In genomic region chr3:49661281-49661680, GRCh38 we compare ENCODE assay signal across 22 cellular contexts. TPM values are rescaled to one million over a fixed set of nuclear protein-coding genes. Genes with fewer than 3 reads are reported as not detected.
DNase-seq lines count a peak whose midpoint lies in the region; ATAC-seq and TF ChIP-seq lines count a peak whose summit lies in the region.
"Had no signal": no experiment of that assay in that cellular context is flagged by ENCODE, and none has a peak within 500 bp of the region (broad histone marks: within the 10 kb centered on the region; RNA-seq: fewer than 3 reads in every experiment).

No MANE protein-coding gene starts in this region.

- ATAC-seq in GM19455 (IDR thresholded peaks at IDR 0.05; ENCODE audit: unreplicated experiment), result no peak
- ATAC-seq in HG02571 (IDR thresholded peaks at IDR 0.05; ENCODE audit: unreplicated experiment), result no peak
- ATAC-seq: CD8-positive, alpha-beta T cell; T-helper 17 cell had no signal

- no peak overlapping the region for H2BK120ac ChIP-seq in neuronal stem cell (ENCODE audit: low read depth, low read length)

- DNase-seq in ELR (ENCODE audit: low read depth) (peak; percentile 26), PC-9 (peak; percentile 37 to 38), astrocyte of the hippocampus (ENCODE audit: low read depth, low spot score) (peak; percentile 33), neuronal stem cell (ENCODE audit: low spot score) (no peak), esophagus muscularis mucosa (ENCODE audit: extremely low spot score) (no peak), DMS 273 treated with DMSO at 0.1 percent for 48 hours (lab: John Stamatoyannopoulos, UW) (no peak)
- DNase-seq: CD8-positive, alpha-beta T cell; DND-41; GF-D8; H7; IMR-90; Karpas-422; NCI-H1092 treated with DMSO at 0.1 percent for 48 hours; NCI-H2081; NCI-H510A; NCI-H774; OCI-M1; T-helper 17 cell had no signal

- H3K79me1 ChIP-seq in neuronal stem cell (ENCODE audit: low read depth, low read length), result no peaks in the 10 kb centered on the region

- no TSS peak for BruUV-seq in PC-9 (replicated peaks; lab: Mats Ljungman, UMichigan)

- H3K9me3 ChIP-seq in PC-9 (ENCODE audit: insufficient read depth, low read depth), result no peaks in the 10 kb centered on the region
- no peaks in the 10 kb centered on the region for H3K9me3 ChIP-seq in neuronal stem cell (replicated peaks in 1 of 2; ENCODE audit: control insufficient read depth in 2 of 2, insufficient read depth in 1 of 2, low read depth in 1 of 2, low read length in 2 of 2)
- H3K9me3 ChIP-seq in esophagus muscularis mucosa, result no peaks in the 10 kb centered on the region

- H3K79me2 ChIP-seq in PC-9 (ENCODE audit: low read depth), result no peaks in the 10 kb centered on the region

- H2BK15ac ChIP-seq in neuronal stem cell (ENCODE audit: low read length), result peak overlapping the region; percentile 31

- H4K8ac ChIP-seq in neuronal stem cell (ENCODE audit: low read depth, low read length), result no peak overlapping the region

- no CpG with 5 or more reads among the region's 14 CpGs for WGBS in neuronal stem cell (ENCODE audit: extremely low coverage in 2 of 2, insufficient read length in 2 of 2, insufficient replicate concordance in 1 of 2), 2 donors
- 82% methylated on average over 13 of the region's 14 CpGs for WGBS in esophagus muscularis mucosa

- H3K4me1 ChIP-seq in PC-9 (replicated peaks; ENCODE audit: insufficient read depth) (no peaks in the 10 kb centered on the region), neuronal stem cell (ENCODE audit: control insufficient read depth in 2 of 2, insufficient read depth in 1 of 2, low read depth in 1 of 2, low read length in 2 of 2) (no peaks in the 10 kb centered on the region), esophagus muscularis mucosa (peaks cover 0 to 7% (median 6%) of the 10 kb centered on the region in 4 donors)

- H3K9me2 ChIP-seq in PC-9 (ENCODE audit: insufficient read depth), result no peaks in the 10 kb centered on the region

- no peak overlapping the region for H3K4me3 ChIP-seq in PC-9
- H3K4me3 ChIP-seq in neuronal stem cell (ENCODE audit: low read length in 2 of 2), result no peak overlapping the region
- H3K4me3 ChIP-seq in esophagus muscularis mucosa, result no peak overlapping the region
- H3K4me3 ChIP-seq: BLaER1 treated with 17β-estradiol and CSF1 and Interleukin-3, amounts not matched to agents 10 nM and 100 nM had no signal

- H2AK5ac ChIP-seq in neuronal stem cell (ENCODE audit: low read depth, low read length), result no peak overlapping the region

- H3K27ac ChIP-seq in PC-9 (no peak overlapping the region), neuronal stem cell (replicated peaks; ENCODE audit: low read length) (no peak overlapping the region), esophagus muscularis mucosa (replicated peaks in 1 of 4) (no peak overlapping the region)

- H3K4me2 ChIP-seq in PC-9, result no peak overlapping the region
- H3K4me2 ChIP-seq in neuronal stem cell (ENCODE audit: insufficient read depth, low read length, poor library complexity, severe bottlenecking), result no peak overlapping the region

- H3K27me3 ChIP-seq in PC-9 (ENCODE audit: insufficient read depth, low read depth) (no peaks in the 10 kb centered on the region), neuronal stem cell (ENCODE audit: control insufficient read depth in 3 of 3, insufficient read depth in 3 of 3, low read depth in 1 of 3, low read length in 3 of 3) (no peaks in the 10 kb centered on the region), esophagus muscularis mucosa (peaks cover 0 to 59% (median 0%) of the 10 kb centered on the region in 4 donors)
- H3K27me3 ChIP-seq: BLaER1 treated with 17β-estradiol and CSF1 and Interleukin-3, amounts not matched to agents 10 nM and 100 nM had no signal

- POLR2A ChIA-PET in PC-9 (lab: Charles Lee; ENCODE audit: unreplicated experiment), result no interaction called here

- H2AFZ ChIP-seq in PC-9 (no peak overlapping the region), neuronal stem cell (ENCODE audit: low read length) (no peak overlapping the region)

- no peak overlapping the region for H4K91ac ChIP-seq in neuronal stem cell (ENCODE audit: low read depth, low read length, poor library complexity)

- H3K9ac ChIP-seq in neuronal stem cell (ENCODE audit: low read depth, low read length, poor library complexity), result no peak overlapping the region
- H3K9ac ChIP-seq: BLaER1 treated with 17β-estradiol and CSF1 and Interleukin-3, amounts not matched to agents 10 nM and 100 nM had no signal

- intact Hi-C loops in PC-9 (cut with micrococcal nuclease; ENCODE audit: unreplicated experiment), result no loop called here
- intact Hi-C loops in esophagus muscularis mucosa (cut with DNase I), result no loop called here

- H3K4ac ChIP-seq in neuronal stem cell (ENCODE audit: low read length), result no peak overlapping the region

- no peak overlapping the region for H3K18ac ChIP-seq in neuronal stem cell (ENCODE audit: low read length)

- no peak for TF ChIP-seq POLR2A in esophagus muscularis mucosa (IDR thresholded peaks at IDR 0.05; ENCODE audit: low read depth)

- CTCF ChIA-PET in PC-9 (lab: Charles Lee), result no interaction called here

- H2BK5ac ChIP-seq in neuronal stem cell (ENCODE audit: low read length), result peak overlapping the region; percentile 46

- no peak overlapping the region for H2BK12ac ChIP-seq in neuronal stem cell (ENCODE audit: low read length)

- TF ChIP-seq CTCF in PC-9 (conservative IDR thresholded peaks at IDR 0.05) (no peak), esophagus muscularis mucosa (IDR thresholded peaks at IDR 0.05) (no peak)

- peak overlapping the region; percentile 3 for H3K23ac ChIP-seq in neuronal stem cell (ENCODE audit: low read depth, low read length, poor library complexity)

- H3F3A ChIP-seq in PC-9 (ENCODE audit: insufficient read depth, low read depth), result no peaks in the 10 kb centered on the region

- no peak for TF ChIP-seq EP300 in esophagus muscularis mucosa (IDR thresholded peaks at IDR 0.05)

- H3K36me3 ChIP-seq in PC-9 (ENCODE audit: low read depth) (no peaks in the 10 kb centered on the region), neuronal stem cell (replicated peaks in 1 of 2; ENCODE audit: control insufficient read depth in 2 of 2, insufficient read depth in 2 of 2, low read length in 2 of 2) (no peaks in the 10 kb centered on the region), esophagus muscularis mucosa (no peaks in the 10 kb centered on the region)
- H3K36me3 ChIP-seq: BLaER1 treated with 17β-estradiol and CSF1 and Interleukin-3, amounts not matched to agents 10 nM and 100 nM had no signal

- H3K14ac ChIP-seq in neuronal stem cell (ENCODE audit: low read length), result no peak overlapping the region

- H4K20me1 ChIP-seq in PC-9 (ENCODE audit: insufficient read depth), result no peaks in the 10 kb centered on the region

RNA-seq across cellular contexts. Expression of gene APEH, which starts 12.9 kb away (rescaled TPM):
- total RNA-seq in PC-9 (2021) (131 TPM in 2 replicates), esophagus muscularis mucosa (10 to 100 TPM; 48.2 to 75.5 (median 68.1) TPM)
- polyA plus RNA-seq in neuronal stem cell (2013, experiment 1 of 2), result 50.1 TPM
- polyA plus RNA-seq in neuronal stem cell (2013, experiment 2 of 2), result 46.8 TPM

RNA-seq across cellular contexts. Expression of gene MST1, which starts 28.0 kb away (rescaled TPM):
- total RNA-seq in PC-9 (2021) (10.4 and 16.8 TPM in 2 replicates), esophagus muscularis mucosa (1 to 10 TPM; 1.7 to 4.7 (median 3.8) TPM)
- 10.4 TPM for polyA plus RNA-seq in neuronal stem cell (2013, experiment 1 of 2)
- 11.3 TPM for polyA plus RNA-seq in neuronal stem cell (2013, experiment 2 of 2)

RNA-seq across cellular contexts. Expression of gene RNF123, which starts 28.1 kb away (rescaled TPM):
- total RNA-seq in PC-9 (2021), result 46.7 and 48.6 TPM in 2 replicates
- 21.9 TPM for polyA plus RNA-seq in neuronal stem cell (2013, experiment 1 of 2)
- 20.9 TPM for polyA plus RNA-seq in neuronal stem cell (2013, experiment 2 of 2)
- 10 to 100 TPM; 23.4 to 36.2 (median 31.5) TPM for total RNA-seq in esophagus muscularis mucosa

RNA-seq across cellular contexts. Expression of gene AMIGO3, which starts 58.2 kb away (rescaled TPM):
- total RNA-seq in PC-9 (2021) (1.0 TPM in 1 of 2 replicates, not detected in the other), esophagus muscularis mucosa (1 to 10 TPM in 2 of 4 donors, not detected in 2; 1.2 to 1.7 TPM)
- polyA plus RNA-seq in neuronal stem cell (2013, experiment 1 of 2), result 1.0 TPM
- polyA plus RNA-seq in neuronal stem cell (2013, experiment 2 of 2), result 0.93 TPM
- total RNA-seq: A673, IMR-90 had no signal

Comparison
In these comparisons a context has a peak if more than half of its experiments do, and no peak if none do; other contexts are left out.
1. DNase-seq: peak in ELR (single experiment), PC-9 (2 of 2) and astrocyte of the hippocampus (single experiment); none in neuronal stem cell (single experiment), esophagus muscularis mucosa (single experiment) and DMS 273 treated with DMSO at 0.1 percent for 48 hours (single experiment).